ENCODE assay signal across 20 cellular contexts in genomic region chr6:139926711-139927110, GRCh38.
DNase-seq lines count a peak whose midpoint lies in the region; ATAC-seq, FAIRE-seq and TF ChIP-seq lines count a peak whose summit lies in the region.
"Had no signal": no experiment of that assay in that cellular context is flagged by ENCODE, and none has a peak within 500 bp of the region (broad histone marks: within the 10 kb centered on the region; RNA-seq: fewer than 3 reads in every experiment).

No MANE protein-coding gene starts in this region.

- H3K4me1 ChIP-seq in HEK293 (ENCODE audit: control insufficient read depth, insufficient read depth, low read length) (peaks cover 12% of the 10 kb centered on the region), astrocyte (ENCODE audit: insufficient read depth, low read length) (peaks cover 20% of the 10 kb centered on the region)
- H3K4me1 ChIP-seq: colonic mucosa, pancreas, upper lobe of right lung had no signal

- no peaks in the 10 kb centered on the region for H3K27me3 ChIP-seq in astrocyte (ENCODE audit: insufficient read depth, low read length)
- H3K27me3 ChIP-seq: colonic mucosa, heart left ventricle, pancreas, spleen, upper lobe of right lung had no signal

- DNase-seq in AG10803 (ENCODE audit: low read depth), result peak; percentile 38
- peak; percentile 79 for DNase-seq in astrocyte (ENCODE audit: low read depth)
- peak; percentile 17 for DNase-seq in myocyte (ENCODE audit: low read depth)
- no peak for DNase-seq in inferior parietal cortex (ENCODE audit: extremely low spot score)
- DNase-seq: activated CD4-positive, alpha-beta memory T cell treated with anti-CD3 and anti-CD28 coated beads for 36 hours; activated T-cell treated with anti-CD3 and anti-CD28 coated beads, Interleukin-2, amount 50 U/mL, for 4 hours; MM.1S; NCI-H2081 treated with DMSO at 0.1 percent for 48 hours; pancreas; spleen; stimulated activated naive CD4-positive, alpha-beta T cell treated with Interleukin-2 at 50 U/mL for 16 hours; upper lobe of right lung had no signal

- H3K4me1 Mint-ChIP-seq in astrocyte (ENCODE audit: low read depth, unreplicated experiment), result peaks cover 22% of the 10 kb centered on the region

- TF ChIP-seq CTCF in AG10803 (conservative IDR thresholded peaks at IDR 0.05; ENCODE audit: low read length) (no peak), HEK293 (tag by site-specific recombination; IDR thresholded peaks at IDR 0.05) (no peak), astrocyte (IDR thresholded peaks at IDR 0.05; ENCODE audit: insufficient read depth, low read depth, low read length) (no peak)

- H2AFZ ChIP-seq in astrocyte (ENCODE audit: low read depth, low read length), result no peak overlapping the region

- H3K79me2 ChIP-seq in astrocyte (ENCODE audit: insufficient read depth, low read length), result no peaks in the 10 kb centered on the region

- peak overlapping the region; percentile 74 for H3K4me2 ChIP-seq in astrocyte (ENCODE audit: low read length)

- FAIRE-seq in astrocyte (lab: Jason Lieb, UNC), result no peak
- FAIRE-seq: GM19239, pancreas had no signal

- H4K20me1 ChIP-seq in astrocyte (ENCODE audit: insufficient read depth, low read length), result no peaks in the 10 kb centered on the region

- peak overlapping the region; percentile 19; the same call in 1 of the 2 replicates for H3K27ac ChIP-seq in HEK293 (ENCODE audit: extremely low read depth, low read depth, low read length)
- H3K27ac ChIP-seq in astrocyte (ENCODE audit: low read depth, low read length), result peak overlapping the region; percentile 76
- H3K27ac ChIP-seq: colonic mucosa, epithelial cell of prostate, pancreas, spleen, upper lobe of right lung had no signal

- H3K9me3 ChIP-seq in HEK293 (ENCODE audit: control insufficient read depth, insufficient read depth, low read depth, low read length) (no peaks in the 10 kb centered on the region), astrocyte (ENCODE audit: insufficient read depth, low read depth, low read length) (no peaks in the 10 kb centered on the region)
- H3K9me3 ChIP-seq: colonic mucosa, heart left ventricle, pancreas, spleen, upper lobe of right lung had no signal

- H3K36me3 ChIP-seq in HEK293 (ENCODE audit: control insufficient read depth in 2 of 2, insufficient read depth in 1 of 2, low read length in 2 of 2) (no peaks in the 10 kb centered on the region), astrocyte (ENCODE audit: insufficient read depth, low read length) (no peaks in the 10 kb centered on the region)
- H3K36me3 ChIP-seq: colonic mucosa, heart left ventricle, pancreas, spleen, upper lobe of right lung had no signal

- H3K4me3 Mint-ChIP-seq in astrocyte (ENCODE audit: unreplicated experiment), result no peak overlapping the region
- H3K4me3 Mint-ChIP-seq: activated CD4-positive, alpha-beta memory T cell treated with anti-CD3 and anti-CD28 coated beads for 36 hours; activated T-cell treated with anti-CD3 and anti-CD28 coated beads, Interleukin-2, amount 50 U/mL, for 4 hours had no signal

- CTCF ChIA-PET in HEK293 (lab: Yijun Ruan, JAX), result no interaction called here

- ATAC-seq in GM18502 (IDR thresholded peaks at IDR 0.05; ENCODE audit: poor library complexity, unreplicated experiment), result no peak
- ATAC-seq in GM19397 (IDR thresholded peaks at IDR 0.05; ENCODE audit: unreplicated experiment), result no peak
- no peak for ATAC-seq in HG03135 (IDR thresholded peaks at IDR 0.05; ENCODE audit: unreplicated experiment)
- ATAC-seq: activated T-cell treated with anti-CD3 and anti-CD28 coated beads, Interleukin-2, amount 50 U/mL, for 4 hours had no signal

- no peak overlapping the region for H3K4me3 ChIP-seq in AG10803 (ENCODE audit: low read length)
- H3K4me3 ChIP-seq in HEK293 (ENCODE audit: low read depth, low read length), result no peak overlapping the region
- H3K4me3 ChIP-seq in astrocyte (ENCODE audit: insufficient read depth, low read depth, low read length), result no peak overlapping the region
- H3K4me3 ChIP-seq: colonic mucosa, heart left ventricle, pancreas, spleen, upper lobe of right lung had no signal

- H3K27ac Mint-ChIP-seq in astrocyte (ENCODE audit: unreplicated experiment), result no peak overlapping the region
- H3K27ac Mint-ChIP-seq: activated CD4-positive, alpha-beta memory T cell treated with anti-CD3 and anti-CD28 coated beads for 36 hours had no signal

- POLR2A ChIA-PET in HEK293 (lab: Yijun Ruan, JAX), result no interaction called here

- H3K9ac ChIP-seq in astrocyte (ENCODE audit: low read length), result peak overlapping the region; percentile 60

- no peaks in the 10 kb centered on the region for H3K36me3 Mint-ChIP-seq in astrocyte (ENCODE audit: low read depth, unreplicated experiment)
- H3K36me3 Mint-ChIP-seq: activated CD4-positive, alpha-beta memory T cell treated with anti-CD3 and anti-CD28 coated beads for 36 hours had no signal

- no peaks in the 10 kb centered on the region for H3K9me3 Mint-ChIP-seq in astrocyte (ENCODE audit: unreplicated experiment)
- H3K9me3 Mint-ChIP-seq: activated CD4-positive, alpha-beta memory T cell treated with anti-CD3 and anti-CD28 coated beads for 36 hours; activated T-cell treated with anti-CD3 and anti-CD28 coated beads, Interleukin-2, amount 50 U/mL, for 4 hours had no signal

- no peaks in the 10 kb centered on the region for H3K27me3 Mint-ChIP-seq in astrocyte (ENCODE audit: low read depth, unreplicated experiment)

TF ChIP-seq in HEK293, 187 proteins besides CTCF, POLR2A, EP300 and RAD21 (continues in another document):
- TF ChIP-seq ZNF660 (tag by site-specific recombination; IDR thresholded peaks at IDR 0.05) (no peak), ZNF132 (tag by site-specific recombination; IDR thresholded peaks at IDR 0.05; ENCODE audit: borderline replicate concordance) (no peak), MEIS1 (CRISPR knock-in tag; IDR thresholded peaks at IDR 0.05; ENCODE audit: borderline replicate concordance) (no peak), ZNF292 (tag by site-specific recombination; IDR thresholded peaks at IDR 0.05; ENCODE audit: borderline replicate concordance, low read depth) (no peak), ZNF423 (tag by site-specific recombination; IDR thresholded peaks at IDR 0.05) (no peak), ZNF449 (tag by site-specific recombination; IDR thresholded peaks at IDR 0.05) (no peak), ZNF623 (tag by site-specific recombination; IDR thresholded peaks at IDR 0.05) (no peak), PRDM10 (tag by site-specific recombination; IDR thresholded peaks at IDR 0.05) (no peak), ZSCAN30 (tag by site-specific recombination; IDR thresholded peaks at IDR 0.05) (no peak), ZBTB6 (tag by site-specific recombination; IDR thresholded peaks at IDR 0.05) (no peak), ZNF16 (tag by site-specific recombination; IDR thresholded peaks at IDR 0.05; ENCODE audit: low read depth) (no peak)
